Comparison of ENCODE assay signal across 8 cellular contexts in genomic region chr11:47616726-47617416, GRCh38. TPM values are rescaled to one million over a fixed set of nuclear protein-coding genes. Genes with fewer than 3 reads are reported as not detected.
DNase-seq lines count a peak whose midpoint lies in the region; ATAC-seq, FAIRE-seq and TF ChIP-seq lines count a peak whose summit lies in the region.

No MANE protein-coding gene starts in this region.

- no peak overlapping the region for H3K4me2 ChIP-seq in keratinocyte (ENCODE audit: control insufficient read depth, extremely low read depth, insufficient read depth, low read depth, low read length)

- intact Hi-C loops in transverse colon (cut with DNase I; ENCODE audit: low total_unique reads): no loop called here

- H3K4me3 Mint-ChIP-seq in brain: no peak overlapping the region

- no peak overlapping the region for H3K27ac ChIP-seq in keratinocyte (ENCODE audit: control insufficient read depth, insufficient read depth, low read length)
- no peak overlapping the region for H3K27ac ChIP-seq in transverse colon

- no peaks in the 10 kb centered on the region for H3K9me3 Mint-ChIP-seq in brain

- peak overlapping the region in 4 of 5 experiments; percentile 22 to 72 (median 48) for H3K27ac Mint-ChIP-seq in brain

- H3K27me3 ChIP-seq in GM06990 (replicated peaks; ENCODE audit: control insufficient read depth, insufficient read depth, low read length) (no peaks in the 10 kb centered on the region), keratinocyte (ENCODE audit: control insufficient read depth, extremely low read depth, insufficient read depth, low read length) (no peaks in the 10 kb centered on the region), transverse colon (no peaks in the 10 kb centered on the region)

- dilution Hi-C loops in keratinocyte (cut with MboI; ENCODE audit: extremely low pct_ligation_motif_present, low sequenced_read_pairs): no loop called here

- TF ChIP-seq EP300 in transverse colon (IDR thresholded peaks at IDR 0.05; ENCODE audit: low read depth): no peak

- H3K4me1 Mint-ChIP-seq in brain: no peaks in the 10 kb centered on the region

- H3K9me3 ChIP-seq in keratinocyte (ENCODE audit: control insufficient read depth, low read depth, low read length): no peaks in the 10 kb centered on the region
- no peaks in the 10 kb centered on the region for H3K9me3 ChIP-seq in transverse colon

- ATAC-seq in HG03025 (IDR thresholded peaks at IDR 0.05; ENCODE audit: low FRiP score, unreplicated experiment): no peak
- ATAC-seq in activated CD4-positive, CD25-positive, alpha-beta regulatory T cell treated with anti-CD3 and anti-CD28 coated beads, Interleukin-2, amount 50 U/mL, for 24 hours: no peak

- no peak for TF ChIP-seq POLR2A in transverse colon (IDR thresholded peaks at IDR 0.05)

- no peak for FAIRE-seq in keratinocyte (lab: Jason Lieb, UNC)

- DNase-seq in AG08395 (ENCODE audit: low spot score) (peak; percentile 78), GM06990 (ENCODE audit: extremely low read depth, insufficient read length) (no peak), NCI-H2227 treated with DMSO at 0.1 percent for 48 hours (lab: John Stamatoyannopoulos, UW) (peak; percentile 45), keratinocyte (ENCODE audit: low read depth, low spot score) (no peak), transverse colon (peak; percentile 25)

- H3K9me1 ChIP-seq in keratinocyte (ENCODE audit: control insufficient read depth, extremely low read depth, insufficient read depth, low read length): no peaks in the 10 kb centered on the region

- no peak overlapping the region for H3K4me3 ChIP-seq in GM06990 (replicated peaks; ENCODE audit: low read depth, low read length)
- no peak overlapping the region for H3K4me3 ChIP-seq in keratinocyte (ENCODE audit: control insufficient read depth in 2 of 3, extremely low read depth in 1 of 3, insufficient read depth in 2 of 3, low read depth in 1 of 3, low read length in 3 of 3)
- no peak overlapping the region for H3K4me3 ChIP-seq in transverse colon

- H3K36me3 ChIP-seq in GM06990 (ENCODE audit: control insufficient read depth, insufficient read depth, low read length) (peaks cover 4% of the 10 kb centered on the region), keratinocyte (ENCODE audit: control insufficient read depth in 2 of 2, extremely low read depth in 1 of 2, insufficient read depth in 2 of 2, low read length in 2 of 2) (peaks cover 14 to 16% of the 10 kb centered on the region in 2 experiments), transverse colon (peaks cover 0 to 29% (median 6%) of the 10 kb centered on the region in 4 donors)

- no peaks in the 10 kb centered on the region for H3K79me2 ChIP-seq in keratinocyte (ENCODE audit: control insufficient read depth, insufficient read depth, low read length)

- in situ Hi-C loops in transverse colon (cut with MboI; ENCODE audit: low pct_ligation_motif_present in 1 of 4, low pct_unique_long_range_greater_than_20kb in 1 of 4, low sequenced_read_pairs in 3 of 4): no loop called here

- whole genome bisulfite sequencing in transverse colon (ENCODE audit: low coverage in 1 of 2), 2 donors: 70 to 88% methylated on average over 3 to 10 of the region's 10 CpGs

- H3K27me3 Mint-ChIP-seq in brain: no peaks in the 10 kb centered on the region

- H4K20me1 ChIP-seq in keratinocyte (ENCODE audit: control insufficient read depth, extremely low read depth, insufficient read depth, low read length): no peaks in the 10 kb centered on the region

- TF ChIP-seq CTCF in GM06990 (IDR thresholded peaks at IDR 0.05; ENCODE audit: insufficient read depth, low read length, poor library complexity, severe bottlenecking): peak; percentile 78
- TF ChIP-seq CTCF in brain (conservative IDR thresholded peaks at IDR 0.05): peak; percentile 62 to 74
- TF ChIP-seq CTCF in keratinocyte (optimal IDR thresholded peaks at IDR 0.05 in 1 of 3, IDR thresholded peaks at IDR 0.05 in 1 of 3, conservative IDR thresholded peaks at IDR 0.05 in 1 of 3; ENCODE audit: extremely low read depth in 1 of 3, insufficient read depth in 2 of 3, low read length in 3 of 3): peak; percentile 60 to 70 (median 69)
- peak; percentile 36 to 42 (median 38) for TF ChIP-seq CTCF in transverse colon (IDR thresholded peaks at IDR 0.05)

- no peak overlapping the region for H3K9ac ChIP-seq in keratinocyte (ENCODE audit: control insufficient read depth, extremely low read depth, insufficient read depth, low read length)

- peaks cover 9% of the 10 kb centered on the region for H3K36me3 Mint-ChIP-seq in brain

- no peak overlapping the region for H2AFZ ChIP-seq in keratinocyte (ENCODE audit: control insufficient read depth, low read length)

- H3K4me1 ChIP-seq in keratinocyte (ENCODE audit: control insufficient read depth, extremely low read depth, insufficient read depth, low read length) (no peaks in the 10 kb centered on the region), transverse colon (peaks cover 0 to 7% (median 0%) of the 10 kb centered on the region in 4 donors)

RNA-seq across cellular contexts. Expression of gene C1QTNF4, which starts 22.7 kb away (rescaled TPM):
- polyA plus RNA-seq in brain (ENCODE audit: insufficient read depth, low read depth, low replicate concordance) (15.8 TPM), keratinocyte (0.10 TPM in 1 of 3 replicates, not detected in the others)
- polyA plus RNA-seq in keratinocyte (2011; ENCODE audit: low read depth): 0.20 TPM
- 0.04 TPM in 1 of 2 replicates, not detected in the other for polyA plus RNA-seq in keratinocyte (2011; cell fraction: cytosol; rRNA removed)
- polyA plus RNA-seq in keratinocyte (2011; cell fraction: nucleus; rRNA removed): 0.09 and 0.27 TPM in 2 replicates
- polyA plus RNA-seq in keratinocyte (2012; ENCODE audit: low replicate concordance): 0.41 TPM in 1 of 2 replicates, not detected in the other
- polyA minus RNA-seq in keratinocyte: not detected in 3 replicates
- not detected for polyA minus RNA-seq in keratinocyte (2011; cell fraction: cytosol; rRNA and poly(A)+ RNA removed)
- 0.47 TPM in 1 of 2 replicates, not detected in the other for polyA minus RNA-seq in keratinocyte (2011; cell fraction: nucleus; rRNA and poly(A)+ RNA removed)
- total RNA-seq in transverse colon: 1 to 10 TPM in 3 of 4 donors, under 1 TPM in 1; 0.68 to 7.8 (median 1.8) TPM

RNA-seq across cellular contexts. Expression of gene MTCH2, which starts 25.5 kb away (rescaled TPM):
- polyA plus RNA-seq in brain (ENCODE audit: insufficient read depth, low read depth, low replicate concordance): 60.5 TPM
- polyA plus RNA-seq in keratinocyte: 153 to 232 TPM (median 185 TPM) in 3 replicates
- polyA plus RNA-seq in keratinocyte (2011; ENCODE audit: low read depth): 34.7 TPM
- polyA plus RNA-seq in keratinocyte (2011; cell fraction: cytosol; rRNA removed): 182 and 257 TPM in 2 replicates
- 119 and 136 TPM in 2 replicates for polyA plus RNA-seq in keratinocyte (2011; cell fraction: nucleus; rRNA removed)
- 103 and 179 TPM in 2 replicates for polyA plus RNA-seq in keratinocyte (2012; ENCODE audit: low replicate concordance)
- 125 to 181 TPM (median 129 TPM) in 3 replicates for polyA minus RNA-seq in keratinocyte
- 98.4 TPM for polyA minus RNA-seq in keratinocyte (2011; cell fraction: cytosol; rRNA and poly(A)+ RNA removed)
- polyA minus RNA-seq in keratinocyte (2011; cell fraction: nucleus; rRNA and poly(A)+ RNA removed): 25.9 and 48.2 TPM in 2 replicates
- 10 to 100 TPM; 21.5 to 92.2 (median 61.0) TPM for total RNA-seq in transverse colon

RNA-seq across cellular contexts. Expression of gene FAM180B, which starts 30.4 kb away (rescaled TPM):
- not detected for polyA plus RNA-seq in brain (ENCODE audit: insufficient read depth, low read depth, low replicate concordance)
- 0.06 TPM in 1 of 3 replicates, not detected in the others for polyA plus RNA-seq in keratinocyte
- not detected for polyA plus RNA-seq in keratinocyte (2011; ENCODE audit: low read depth)
- polyA plus RNA-seq in keratinocyte (2011; cell fraction: cytosol; rRNA removed): not detected in 2 replicates
- not detected in 2 replicates for polyA plus RNA-seq in keratinocyte (2011; cell fraction: nucleus; rRNA removed)
- not detected in 2 replicates for polyA plus RNA-seq in keratinocyte (2012; ENCODE audit: low replicate concordance)
- polyA minus RNA-seq in keratinocyte: not detected in 3 replicates
- not detected for polyA minus RNA-seq in keratinocyte (2011; cell fraction: cytosol; rRNA and poly(A)+ RNA removed)
- not detected in 2 replicates for polyA minus RNA-seq in keratinocyte (2011; cell fraction: nucleus; rRNA and poly(A)+ RNA removed)
- under 1 TPM in 1 of 4 donors, not detected in 3; 0.41 TPM for total RNA-seq in transverse colon

RNA-seq across cellular contexts. Expression of gene NDUFS3, which starts 38.0 kb away (rescaled TPM):
- polyA plus RNA-seq in brain (ENCODE audit: insufficient read depth, low read depth, low replicate concordance) (158 TPM), keratinocyte (102 to 119 TPM (median 107 TPM) in 3 replicates)
- 56.1 TPM for polyA plus RNA-seq in keratinocyte (2011; ENCODE audit: low read depth)
- polyA plus RNA-seq in keratinocyte (2011; cell fraction: cytosol; rRNA removed): 93.2 and 103 TPM in 2 replicates
- polyA plus RNA-seq in keratinocyte (2011; cell fraction: nucleus; rRNA removed): 97.2 and 130 TPM in 2 replicates
- 58.5 and 80.9 TPM in 2 replicates for polyA plus RNA-seq in keratinocyte (2012; ENCODE audit: low replicate concordance)
- polyA minus RNA-seq in keratinocyte: 34.7 to 79.7 TPM (median 67.5 TPM) in 3 replicates
- polyA minus RNA-seq in keratinocyte (2011; cell fraction: cytosol; rRNA and poly(A)+ RNA removed): 49.5 TPM
- 13.8 and 16.4 TPM in 2 replicates for polyA minus RNA-seq in keratinocyte (2011; cell fraction: nucleus; rRNA and poly(A)+ RNA removed)
- total RNA-seq in transverse colon: 100 to 1,000 TPM in 3 of 4 donors, 10 to 100 TPM in 1; 72.6 to 256 (median 213) TPM

RNA-seq across cellular contexts. Expression of gene KBTBD4, which starts 38.1 kb away (rescaled TPM):
- polyA plus RNA-seq in brain (ENCODE audit: insufficient read depth, low read depth, low replicate concordance) (19.2 TPM), keratinocyte (14.0 to 17.1 TPM (median 15.4 TPM) in 3 replicates)
- polyA plus RNA-seq in keratinocyte (2011; ENCODE audit: low read depth): 1.9 TPM
- polyA plus RNA-seq in keratinocyte (2011; cell fraction: cytosol; rRNA removed): 10.1 and 13.5 TPM in 2 replicates
- polyA plus RNA-seq in keratinocyte (2011; cell fraction: nucleus; rRNA removed): 14.4 and 15.7 TPM in 2 replicates
- 9.6 and 14.2 TPM in 2 replicates for polyA plus RNA-seq in keratinocyte (2012; ENCODE audit: low replicate concordance)
- 18.0 to 22.9 TPM (median 22.1 TPM) in 3 replicates for polyA minus RNA-seq in keratinocyte
- 12.3 TPM for polyA minus RNA-seq in keratinocyte (2011; cell fraction: cytosol; rRNA and poly(A)+ RNA removed)
- 8.1 and 10.9 TPM in 2 replicates for polyA minus RNA-seq in keratinocyte (2011; cell fraction: nucleus; rRNA and poly(A)+ RNA removed)
- total RNA-seq in transverse colon: 10 to 100 TPM in 3 of 4 donors, 1 to 10 TPM in 1; 9.4 to 20.3 (median 16.5) TPM

Comparison
In these comparisons a context has a peak if more than half of its experiments do, and no peak if none do; other contexts are left out.
1. DNase-seq: peak in AG08395 (single experiment), NCI-H2227 treated with DMSO at 0.1 percent for 48 hours (single experiment) and transverse colon (single experiment); none in GM06990 (single experiment) and keratinocyte (single experiment).
2. RNA of gene C1QTNF4, which starts 22.7 kb away (polyA plus RNA-seq): 15.8 TPM in brain (single experiment); 0.04 to 0.41 TPM in keratinocyte; every median in the first group is over 10 times any median in the second.
3. Peak in every context shown above with its lines, with median percentiles within 50 percentile points of each other: CTCF ChIP-seq.